Comparison of ENCODE assay signal across 9 cellular contexts in the genomic region with DNA sequence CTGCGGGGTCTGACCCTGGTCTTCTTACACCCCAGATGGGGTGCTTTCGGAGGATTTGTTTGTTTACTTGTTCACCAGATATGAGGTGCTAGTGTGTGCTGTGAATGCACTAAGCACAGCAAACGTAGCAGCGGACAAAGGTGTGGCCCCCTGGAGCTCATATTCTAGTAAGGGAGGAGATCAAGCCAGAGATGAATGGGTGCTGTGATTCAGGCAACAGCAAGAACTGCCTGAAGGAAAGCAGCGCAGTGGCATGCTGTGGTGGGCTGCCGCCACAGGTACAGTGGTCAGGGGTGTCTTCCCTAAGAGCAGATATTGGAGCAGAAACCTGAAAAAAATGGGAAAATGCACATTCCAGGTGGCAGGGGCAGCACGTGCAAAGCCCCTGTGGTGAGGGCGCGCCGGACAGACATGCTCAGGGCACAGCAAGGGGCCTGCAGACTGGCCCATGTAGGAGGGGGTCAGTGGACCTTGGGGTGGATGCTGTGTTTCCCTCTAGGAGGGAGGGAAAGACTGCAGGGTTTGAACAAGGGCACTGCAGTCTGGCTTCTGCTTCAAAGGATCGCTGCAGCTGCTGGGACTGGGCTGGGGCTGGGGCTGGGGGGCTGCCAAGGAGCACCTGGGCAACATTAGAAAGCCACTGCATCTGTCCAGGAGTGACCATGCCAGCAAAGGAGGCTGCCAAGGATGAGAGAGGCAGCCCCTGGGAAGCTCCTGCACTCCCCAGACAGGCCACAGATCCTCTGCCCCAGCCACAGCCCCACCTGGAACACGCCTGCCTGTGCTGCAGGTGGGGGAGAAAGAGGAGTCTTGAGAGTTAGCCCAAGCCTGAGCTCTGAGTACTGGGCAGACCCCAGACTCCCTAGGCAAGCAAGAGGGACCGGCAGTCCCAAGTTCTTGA. TPM values are rescaled to one million over a fixed set of nuclear protein-coding genes. Genes with fewer than 3 reads are reported as not detected.
A peak's percentile ranks its signal among the peaks of the same experiment; 100 is the strongest.
DNase-seq lines count a peak whose midpoint lies in the region; ATAC-seq and TF ChIP-seq lines count a peak whose summit lies in the region.
"Had no signal": no experiment of that assay in that cellular context is flagged by ENCODE, and none has a peak within 500 bp of the region (broad histone marks: within the 10 kb centered on the region; RNA-seq: fewer than 3 reads in every experiment).

No MANE protein-coding gene starts in this region.

- no peak for TF ChIP-seq POLR2A in sigmoid colon (IDR thresholded peaks at IDR 0.05)

- peak overlapping the region; percentile 89 for H3K9ac ChIP-seq in adipocyte (ENCODE audit: low read length)
- no peak overlapping the region for H3K9ac ChIP-seq in iPS-18a (ENCODE audit: low read length)

- peaks cover 79% of the 10 kb centered on the region for H3K4me1 ChIP-seq in adipocyte (ENCODE audit: control insufficient read depth, insufficient read depth, low read length)
- peaks cover 50% of the 10 kb centered on the region for H3K4me1 ChIP-seq in iPS-18a (ENCODE audit: control insufficient read depth, low read depth, low read length)
- H3K4me1 ChIP-seq in sigmoid colon: peaks cover 0 to 88% (median 83%) of the 10 kb centered on the region in 4 donors

- TF ChIP-seq EP300 in sigmoid colon (IDR thresholded peaks at IDR 0.05): no peak

- WGBS in sigmoid colon, 2 donors: 75 to 86% methylated on average over 13 of the region's 13 CpGs

- H3K36me3 Mint-ChIP-seq in Calu3 (ENCODE audit: insufficient read depth, unreplicated experiment): peaks cover 40% of the 10 kb centered on the region

- no peak overlapping the region for H3K27ac ChIP-seq in iPS-18a (ENCODE audit: low read length)
- peak overlapping the region; percentile 88 to 92 (median 90) for H3K27ac ChIP-seq in sigmoid colon

- peaks cover 67% of the 10 kb centered on the region for H3K4me1 Mint-ChIP-seq in Calu3 (ENCODE audit: low read depth, unreplicated experiment)

- peak overlapping the region; percentile 100 for H3K27ac Mint-ChIP-seq in Calu3 (ENCODE audit: unreplicated experiment)

- no TSS peak for BruUV-seq in Calu3 (replicated peaks; lab: Mats Ljungman, UMichigan)

- H3K36me3 ChIP-seq in adipocyte (ENCODE audit: control insufficient read depth, insufficient read depth, low read length, severe bottlenecking): peaks cover 14% of the 10 kb centered on the region
- no peaks in the 10 kb centered on the region for H3K36me3 ChIP-seq in iPS-18a (ENCODE audit: control insufficient read depth, low read depth, low read length)
- peaks cover 0 to 27% (median 12%) of the 10 kb centered on the region in 4 donors for H3K36me3 ChIP-seq in sigmoid colon

- TF ChIP-seq CTCF in Calu3 (IDR thresholded peaks at IDR 0.05; ENCODE audit: unreplicated experiment) (peak; percentile 1), sigmoid colon (IDR thresholded peaks at IDR 0.05) (no peak)

- CTCF ChIA-PET in Calu3 (lab: Charles Lee): interaction anchor here (4.7 kb wide), 1 partner anchor 46 kb away, joined by 28 read pairs; no protein-coding TSS in a partner anchor

- H3K4me3 ChIP-seq in adipocyte (ENCODE audit: low read length): no peak overlapping the region
- H3K4me3 ChIP-seq in iPS-18a (ENCODE audit: low read length): peak overlapping the region; percentile 9
- H3K4me3 ChIP-seq in sigmoid colon: peak overlapping the region in 2 of 4 donors; percentile 54

- H3K27me3 ChIP-seq in adipocyte (replicated peaks; ENCODE audit: control insufficient read depth, insufficient read depth, low read length) (no peaks in the 10 kb centered on the region), iPS-18a (ENCODE audit: control insufficient read depth, insufficient read depth, low read length) (no peaks in the 10 kb centered on the region), sigmoid colon (no peaks in the 10 kb centered on the region)

- H3K9me3 ChIP-seq in adipocyte (ENCODE audit: control insufficient read depth, low read length): no peaks in the 10 kb centered on the region
- no peaks in the 10 kb centered on the region for H3K9me3 ChIP-seq in iPS-18a (ENCODE audit: control insufficient read depth, low read depth, low read length)
- H3K9me3 ChIP-seq in sigmoid colon: no peaks in the 10 kb centered on the region

- H3K9me3 Mint-ChIP-seq in Calu3 (ENCODE audit: low read depth, unreplicated experiment): no peaks in the 10 kb centered on the region
- H3K9me3 Mint-ChIP-seq: T-helper 1 cell treated with Interleukin-12 subunit alpha and Interleukin-12 subunit beta and Interleukin-4 antibody, amounts not matched to agents 30 μg/mL and 1 μg/mL, for 36 hours had no signal

- ATAC-seq in HG02623 (IDR thresholded peaks at IDR 0.05; ENCODE audit: unreplicated experiment): no peak

- peak overlapping the region; percentile 66 for H3K4me3 Mint-ChIP-seq in Calu3 (ENCODE audit: low read depth, unreplicated experiment)

- no peaks in the 10 kb centered on the region for H3K27me3 Mint-ChIP-seq in Calu3 (ENCODE audit: unreplicated experiment)

- DNase-seq in Calu3 (no peak), adipocyte (ENCODE audit: low read depth) (no peak), sigmoid colon (peak; percentile 66), cerebellar cortex (ENCODE audit: low spot score) (no peak), NCI-H1105 (lab: John Stamatoyannopoulos, UW) (no peak), NOMO-1 (lab: John Stamatoyannopoulos, UW; ENCODE audit: unreplicated experiment in 2 of 2) (no peak)

- intact Hi-C loops in Calu3 (cut with micrococcal nuclease; ENCODE audit: unreplicated experiment): no loop called here
- intact Hi-C loops in sigmoid colon (cut with DNase I): loop anchor here (2.0 to 5.0 kb wide), 2 partner anchors 21 to 102 kb away; a partner anchor contains a TSS

RNA-seq across cellular contexts. Expression of a gene that starts 0.9 kb away (rescaled TPM):
- 11.1 and 16.5 TPM in 2 replicates for total RNA-seq in Calu3 (2022)
- 100 to 1,000 TPM in 1 of 4 donors, 10 to 100 TPM in 3; 47.8 to 294 (median 54.7) TPM for total RNA-seq in sigmoid colon
- polyA plus RNA-seq in sigmoid colon: 10 to 100 TPM; 16.0 to 58.3 (median 53.6) TPM

RNA-seq across cellular contexts. Expression of a gene that starts 19.9 kb away (rescaled TPM):
- 2.2 and 2.4 TPM in 2 replicates for total RNA-seq in Calu3 (2022)
- total RNA-seq in sigmoid colon: 10 to 100 TPM; 23.2 to 61.7 (median 45.2) TPM
- polyA plus RNA-seq in sigmoid colon: 10 to 100 TPM in 2 of 3 donors, 1 to 10 TPM in 1; 7.8 to 23.2 (median 13.6) TPM

RNA-seq across cellular contexts. Expression of a gene that starts 21.2 kb away (rescaled TPM):
- total RNA-seq in Calu3 (2022): 10.8 and 11.9 TPM in 2 replicates
- 10 to 100 TPM; 18.3 to 29.9 (median 24.0) TPM for total RNA-seq in sigmoid colon
- polyA plus RNA-seq in sigmoid colon: 10 to 100 TPM; 12.9 to 16.8 (median 13.5) TPM
